In genomic region chr11:96798445-96798844, GRCh38 we compare ENCODE assay signal across 12 cellular contexts.
DNase-seq lines count a peak whose midpoint lies in the region; ATAC-seq and TF ChIP-seq lines count a peak whose summit lies in the region.
"Had no signal": no experiment of that assay in that cellular context is flagged by ENCODE, and none has a peak within 500 bp of the region (broad histone marks: within the 10 kb centered on the region; RNA-seq: fewer than 3 reads in every experiment).

No MANE protein-coding gene starts in this region.

- no peak for TF ChIP-seq POLR2A in heart left ventricle (IDR thresholded peaks at IDR 0.05)

- no peak overlapping the region for H3K4me2 ChIP-seq in KMS-11

- H3K27ac ChIP-seq in KMS-11 (no peak overlapping the region), heart left ventricle (peak overlapping the region in 3 of 12 donors; percentile 20 to 46 (median 25)), right atrium auricular region (peak overlapping the region; percentile 39 to 83)
- H3K27ac ChIP-seq: HL-60 had no signal

- H4K20me1 ChIP-seq in KMS-11 (ENCODE audit: insufficient read depth): no peaks in the 10 kb centered on the region

- H3K27me3 ChIP-seq in KMS-11 (ENCODE audit: insufficient read depth, low read depth): no peaks in the 10 kb centered on the region
- no peaks in the 10 kb centered on the region for H3K27me3 ChIP-seq in heart left ventricle
- H3K27me3 ChIP-seq in right atrium auricular region: no peaks in the 10 kb centered on the region

- 39 to 57% (median 41%) methylated on average over 1 of the region's 1 CpG for WGBS in heart left ventricle, 4 donors

- TF ChIP-seq CTCF in KMS-11 (conservative IDR thresholded peaks at IDR 0.05; ENCODE audit: low read depth, low read length) (no peak), heart left ventricle (IDR thresholded peaks at IDR 0.05) (no peak), right atrium auricular region (IDR thresholded peaks at IDR 0.05) (no peak)

- H3K79me2 ChIP-seq in KMS-11 (ENCODE audit: insufficient read depth, low read depth): no peaks in the 10 kb centered on the region

- DNase-seq in OCI-M1 (lab: John Stamatoyannopoulos, UW): peak; percentile 16
- DNase-seq in heart left ventricle: no peak
- DNase-seq in right atrium auricular region (ENCODE audit: low spot score): no peak
- no peak for DNase-seq in NCI-H128 (lab: John Stamatoyannopoulos, UW; ENCODE audit: unreplicated experiment)
- no peak for DNase-seq in NK-92 treated with Interleukin-12 subunit alpha and Interleukin-12 subunit beta, amount 100 ng/mL, for 24 hours (lab: John Stamatoyannopoulos, UW)
- DNase-seq: C1 segment of cervical spinal cord; Calu3; CD4-positive, alpha-beta T cell; DMS79 had no signal

- H3K4me3 ChIP-seq in KMS-11 (IDR thresholded peaks at IDR 0.05; ENCODE audit: insufficient read depth, low read depth, low read length): no peak overlapping the region
- H3K4me3 ChIP-seq in heart left ventricle: no peak overlapping the region
- no peak overlapping the region for H3K4me3 ChIP-seq in right atrium auricular region

- H2AFZ ChIP-seq in KMS-11 (ENCODE audit: low read depth): peak overlapping the region; percentile 30; the same call in 1 of the 2 replicates

- ATAC-seq in heart left ventricle (peak; percentile 87 to 99 (median 94)), GM21390 (IDR thresholded peaks at IDR 0.05; ENCODE audit: unreplicated experiment) (no peak)

- H3K9me3 ChIP-seq in heart left ventricle: no peaks in the 10 kb centered on the region
- H3K9me3 ChIP-seq in right atrium auricular region: no peaks in the 10 kb centered on the region

- H3K36me3 ChIP-seq in KMS-11 (ENCODE audit: insufficient read depth) (no peaks in the 10 kb centered on the region), heart left ventricle (no peaks in the 10 kb centered on the region), right atrium auricular region (no peaks in the 10 kb centered on the region)

- peaks cover 3% of the 10 kb centered on the region for H3K4me1 ChIP-seq in KMS-11 (ENCODE audit: low read depth, poor library complexity, severe bottlenecking)
- peaks cover 0 to 2% (median 0%) of the 10 kb centered on the region in 12 donors for H3K4me1 ChIP-seq in heart left ventricle
- H3K4me1 ChIP-seq in right atrium auricular region: no peaks in the 10 kb centered on the region

- H3K9ac ChIP-seq in KMS-11: no peak overlapping the region

- intact Hi-C loops in heart left ventricle (cut with DNase I): loop anchor here in 3 of 10 donors (5.0 to 10.0 kb wide), 2 partner anchors 331 to 334 kb away; no protein-coding TSS in a partner anchor
